ENCODE assay signal across 28 cellular contexts in the genomic region with DNA sequence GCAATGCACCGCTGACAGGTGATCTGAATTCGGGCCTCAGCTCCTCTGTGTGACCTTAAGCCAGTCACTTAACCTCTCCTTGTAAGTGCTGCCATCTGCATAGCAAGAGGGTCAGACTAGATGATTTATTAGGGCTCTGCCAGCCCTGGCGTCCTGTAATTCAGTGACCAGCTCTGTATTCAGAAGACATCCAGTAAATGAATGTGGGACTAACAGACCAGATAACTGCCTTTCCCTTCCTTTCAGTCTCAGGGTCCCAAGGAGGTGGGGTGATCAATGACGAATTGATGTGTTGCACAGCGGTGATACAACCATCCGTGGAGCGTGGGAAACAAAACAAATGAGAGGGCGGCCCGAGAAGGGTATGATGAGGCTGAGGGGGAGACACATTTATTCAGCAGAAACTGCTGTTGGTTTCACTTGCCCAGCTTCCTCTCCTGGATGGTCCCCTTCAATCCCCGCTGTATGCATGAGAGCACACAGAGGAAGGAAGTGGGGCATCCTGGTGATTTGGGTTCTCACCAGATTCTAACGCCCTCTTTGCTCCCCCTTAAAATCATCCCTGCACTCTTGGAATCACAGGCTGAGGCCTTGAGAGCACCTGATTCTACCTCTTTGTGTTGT.
DNase-seq lines count a peak whose midpoint lies in the region; ATAC-seq and TF ChIP-seq lines count a peak whose summit lies in the region.
"Had no signal": no experiment of that assay in that cellular context is flagged by ENCODE, and none has a peak within 500 bp of the region (broad histone marks: within the 10 kb centered on the region; RNA-seq: fewer than 3 reads in every experiment).

No MANE protein-coding gene starts in this region.

- H4K20me1 ChIP-seq in BLaER1: no peaks in the 10 kb centered on the region

- ATAC-seq in GM19438 (IDR thresholded peaks at IDR 0.05; ENCODE audit: low read depth, unreplicated experiment) (peak; percentile 47), left lung (no peak), GM18517 (IDR thresholded peaks at IDR 0.05; ENCODE audit: unreplicated experiment) (no peak)
- ATAC-seq: gastrocnemius medialis, left colon, sciatic nerve, T-helper 17 cell had no signal

- H3K36me3 Mint-ChIP-seq in immature natural killer cell: no peaks in the 10 kb centered on the region
- H3K36me3 Mint-ChIP-seq: CD4-positive, alpha-beta memory T cell; memory B cell had no signal

- H3K4me1 ChIP-seq in BLaER1 (peaks cover 29% of the 10 kb centered on the region), left lung (no peaks in the 10 kb centered on the region)
- H3K4me1 ChIP-seq: gastrocnemius medialis, uterus had no signal

- no peak for TF ChIP-seq CTCF in left lung (IDR thresholded peaks at IDR 0.05)

- in situ Hi-C loops in KBM-7 (cut with MboI; ENCODE audit: low pct_unique_long_range_greater_than_20kb, low sequenced_read_pairs): loop anchor here (25.0 kb wide), 1 partner anchor 427 kb away; the partner anchor contains the start of gene CRIM1

- H3K27me3 Mint-ChIP-seq in immature natural killer cell (ENCODE audit: low read depth in 3 of 3): peaks cover 0 to 2% (median 0%) of the 10 kb centered on the region in 3 donors
- H3K27me3 Mint-ChIP-seq: dendritic cell treated with granulocyte-macrophage colony-stimulating factor and Interleukin-4, amounts not matched to agents 40 ng/mL and 50 ng/mL, for 4 days; memory B cell had no signal

- H3K4me2 ChIP-seq in BLaER1: peak overlapping the region; percentile 77

- H3K9me3 ChIP-seq in BLaER1 (no peaks in the 10 kb centered on the region), left lung (no peaks in the 10 kb centered on the region)
- H3K9me3 ChIP-seq: gastrocnemius medialis, thoracic aorta, uterus had no signal

- H3K9me3 Mint-ChIP-seq in immature natural killer cell: no peaks in the 10 kb centered on the region
- H3K9me3 Mint-ChIP-seq: CD4-positive, alpha-beta memory T cell; dendritic cell treated with granulocyte-macrophage colony-stimulating factor and Interleukin-4, amounts not matched to agents 40 ng/mL and 50 ng/mL, for 4 days; memory B cell had no signal

- H3K4me1 Mint-ChIP-seq in immature natural killer cell: peaks cover 59 to 77% of the 10 kb centered on the region in 2 donors
- H3K4me1 Mint-ChIP-seq: T-helper 17 cell had no signal

- H3K27ac ChIP-seq in BLaER1: peak overlapping the region; percentile 43
- H3K27ac ChIP-seq in left lung: no peak overlapping the region
- H3K27ac ChIP-seq: gastrocnemius medialis, SK-N-MC, thoracic aorta, uterus had no signal

- DNase-seq in KBM-7: peak; percentile 50
- DNase-seq in immature natural killer cell: peak in 1 of 3 donors; percentile 17
- DNase-seq in stimulated activated naive CD4-positive, alpha-beta T cell (lab: John Stamatoyannopoulos, UW): no peak
- DNase-seq in left lung: no peak
- DNase-seq in activated CD4-positive, alpha-beta T cell treated with anti-CD3 and anti-CD28 coated beads for 4 hours: no peak
- DNase-seq: activated CD4-positive, CD25-positive, alpha-beta regulatory T cell treated with anti-CD3 and anti-CD28 coated beads, Interleukin-2, amount 50 U/mL, for 72 hours; activated effector memory CD4-positive, alpha-beta T cell treated with anti-CD3 and anti-CD28 coated beads, Interleukin-2, amount 50 U/mL, for 16 hours; activated T-cell treated with anti-CD3 and anti-CD28 coated beads for 4 hours; CD4-positive, alpha-beta memory T cell; central memory CD4-positive, alpha-beta T cell; gastrocnemius medialis; IMR-90; left colon; NCI-H2029; NCI-H69; stimulated activated CD4-positive, alpha-beta T cell treated with anti-CD3 and anti-CD28 coated beads, Interleukin-12 subunit alpha, Interleukin-12 subunit beta, amount 100 ng/mL, for 4 hours; stimulated activated CD4-positive, alpha-beta T cell treated with anti-CD3 and anti-CD28 coated beads, Interleukin-4, amount 100 ng/mL, for 4 hours; stimulated activated naive CD4-positive, alpha-beta T cell treated with Interleukin-2 at 50 U/mL for 16 hours; T-helper 17 cell; uterus had no signal

- H3K4me3 ChIP-seq in BLaER1 (no peak overlapping the region), left lung (no peak overlapping the region)
- H3K4me3 ChIP-seq: gastrocnemius medialis, SK-N-MC, thoracic aorta, uterus had no signal

- 0 out of 2 replicates have a peak overlapping the region, but pooled peaks have one; percentile 36 for H3K9ac ChIP-seq in BLaER1

- H3K4me3 Mint-ChIP-seq in immature natural killer cell: peak overlapping the region; percentile 52 to 68 (median 63)
- H3K4me3 Mint-ChIP-seq: CD4-positive, alpha-beta memory T cell; dendritic cell treated with granulocyte-macrophage colony-stimulating factor and Interleukin-4, amounts not matched to agents 40 ng/mL and 50 ng/mL, for 4 days; memory B cell; T-helper 17 cell had no signal

- intact Hi-C loops in left lung (cut with DNase I): loop anchor here in 1 of 2 donors (10.0 kb wide), 1 partner anchor 216 kb away; no protein-coding TSS in a partner anchor

- H3K27ac Mint-ChIP-seq in immature natural killer cell: peak overlapping the region; percentile 67 to 87 (median 79)
- H3K27ac Mint-ChIP-seq: CD4-positive, alpha-beta memory T cell; dendritic cell treated with granulocyte-macrophage colony-stimulating factor and Interleukin-4, amounts not matched to agents 40 ng/mL and 50 ng/mL, for 4 days; memory B cell; T-helper 17 cell had no signal

- H3K36me3 ChIP-seq in BLaER1 (no peaks in the 10 kb centered on the region), left lung (no peaks in the 10 kb centered on the region)
- H3K36me3 ChIP-seq: gastrocnemius medialis, thoracic aorta, uterus had no signal

- H3K27me3 ChIP-seq in BLaER1 (no peaks in the 10 kb centered on the region), left lung (no peaks in the 10 kb centered on the region)
- H3K27me3 ChIP-seq: gastrocnemius medialis, uterus had no signal
